20 cellular contexts compared by ENCODE assay signal in genomic region chr6:159756508-159756907, GRCh38. TPM values are rescaled to one million over a fixed set of nuclear protein-coding genes. Genes with fewer than 3 reads are reported as not detected.
"Had no signal": no experiment of that assay in that cellular context is flagged by ENCODE, and none has a peak within 500 bp of the region (broad histone marks: within the 10 kb centered on the region; RNA-seq: fewer than 3 reads in every experiment).

No MANE protein-coding gene starts in this region.

- H3K4me3 Mint-ChIP-seq: brain; central memory CD8-positive, alpha-beta T cell; naive B cell; T-cell; type B pancreatic cell had no signal

- H3K4me3 ChIP-seq: coronary artery, skin epidermis, suprapubic skin had no signal

- DNase-seq: activated CD4-positive, alpha-beta T cell treated with anti-CD3 and anti-CD28 coated beads, Interleukin-2, amount 50 U/mL, for 48 hours; activated naive CD4-positive, alpha-beta T cell treated with anti-CD3 and anti-CD28 coated beads, Interleukin-2, amount 50 U/mL, for 16 hours; amniotic stem cell; left colon; mammary epithelial cell; naive B cell; stimulated activated CD4-positive, alpha-beta T cell treated with anti-CD3 and anti-CD28 coated beads, Interleukin-4, amount 100 ng/mL, for 4 hours; stimulated activated CD8-positive, alpha-beta memory T cell treated with anti-CD3 and anti-CD28 coated beads, Interleukin-4, amount 100 ng/mL, for 48 hours; stimulated activated naive CD8-positive, alpha-beta T cell treated with anti-CD3 and anti-CD28 coated beads, Interleukin-15, Interleukin-2, amounts not matched to agents 100 U/mL and 50 U/mL, for 24 hours; T-cell; T1000; WERI-Rb-1 had no signal

- H3K9me3 Mint-ChIP-seq: central memory CD8-positive, alpha-beta T cell; naive B cell; T-cell; type B pancreatic cell had no signal

- H3K27ac ChIP-seq: coronary artery, skin epidermis, suprapubic skin, WERI-Rb-1 had no signal

- H3K27me3 ChIP-seq: suprapubic skin had no signal

- H3K27me3 Mint-ChIP-seq: central memory CD8-positive, alpha-beta T cell; naive B cell; T-cell; type B pancreatic cell had no signal

- H3K9me3 ChIP-seq: suprapubic skin had no signal

- H3K27ac Mint-ChIP-seq: T-cell, type B pancreatic cell had no signal

- FAIRE-seq: islet of Langerhans had no signal

- ATAC-seq: esophagus mucosa; left colon; stimulated activated naive CD8-positive, alpha-beta T cell treated with anti-CD3 and anti-CD28 coated beads, Interleukin-15, Interleukin-2, amounts not matched to agents 100 U/mL and 50 U/mL, for 24 hours; T-cell had no signal

RNA-seq across cellular contexts. Expression of gene PNLDC1, which starts 43.6 kb away (rescaled TPM):
- total RNA-seq: esophagus mucosa, left colon had no signal
- polyA plus RNA-seq: mammary epithelial cell had no signal
